In genomic region chr6:34663887-34664269, GRCh38 we compare ENCODE assay signal across 7 cellular contexts. TPM values are rescaled to one million over a fixed set of nuclear protein-coding genes. Genes with fewer than 3 reads are reported as not detected.
DNase-seq lines count a peak whose midpoint lies in the region; ATAC-seq and TF ChIP-seq lines count a peak whose summit lies in the region.

No MANE protein-coding gene starts in this region.

- WGBS in esophagus squamous epithelium, 2 donors = 51 to 70% methylated on average over 4 of the region's 4 CpGs

- no peak for TF ChIP-seq POLR2A in Peyer's patch (IDR thresholded peaks at IDR 0.05)
- TF ChIP-seq POLR2A in esophagus squamous epithelium (IDR thresholded peaks at IDR 0.05) = no peak

- DNase-seq in GM23338 (ENCODE audit: low spot score) (no peak), Peyer's patch (no peak), esophagus squamous epithelium (lab: John Stamatoyannopoulos, UW) (no peak), activated T-cell treated with anti-CD3 and anti-CD28 coated beads for 4 hours (no peak)
- no peak for DNase-seq in NK-92 treated with Interleukin-12 subunit alpha and Interleukin-12 subunit beta, amount 100 ng/mL, for 24 hours (lab: John Stamatoyannopoulos, UW)

- H3K27ac ChIP-seq in GM23338 (ENCODE audit: low read depth) (no peak overlapping the region), Peyer's patch (peak overlapping the region in 3 of 4 donors; percentile 2 to 28 (median 4)), esophagus squamous epithelium (peak overlapping the region; percentile 35 to 56 (median 43)), skeletal muscle tissue (ENCODE audit: low read depth, low read length) (peak overlapping the region; percentile 41)

- H3K9me2 ChIP-seq in GM23338 (ENCODE audit: insufficient read depth) = no peaks in the 10 kb centered on the region

- H3K4me1 Mint-ChIP-seq in GM23338 = peaks cover 22% of the 10 kb centered on the region; the same call in 2 of the 3 replicates

- H3K36me3 ChIP-seq in GM23338 (ENCODE audit: insufficient read depth) (no peaks in the 10 kb centered on the region), Peyer's patch (no peaks in the 10 kb centered on the region), esophagus squamous epithelium (no peaks in the 10 kb centered on the region), skeletal muscle tissue (ENCODE audit: control insufficient read depth in 3 of 3, insufficient read depth in 3 of 3, low read length in 3 of 3) (no peaks in the 10 kb centered on the region)

- intact Hi-C loops in esophagus squamous epithelium (cut with DNase I) = no loop called here

- H3K27me3 ChIP-seq in GM23338 (ENCODE audit: insufficient read depth) = no peaks in the 10 kb centered on the region
- no peaks in the 10 kb centered on the region for H3K27me3 ChIP-seq in Peyer's patch
- H3K27me3 ChIP-seq in esophagus squamous epithelium = no peaks in the 10 kb centered on the region
- no peaks in the 10 kb centered on the region for H3K27me3 ChIP-seq in skeletal muscle tissue (ENCODE audit: control insufficient read depth in 3 of 3, insufficient read depth in 3 of 3, low read length in 3 of 3)

- no peak overlapping the region for H3K4me3 ChIP-seq in GM23338
- H3K4me3 ChIP-seq in Peyer's patch = no peak overlapping the region
- H3K4me3 ChIP-seq in esophagus squamous epithelium = no peak overlapping the region
- no peak overlapping the region for H3K4me3 ChIP-seq in skeletal muscle tissue (ENCODE audit: low read length in 3 of 3)

- peak overlapping the region; percentile 84 for H3K27ac Mint-ChIP-seq in GM23338

- no peaks in the 10 kb centered on the region for H3K27me3 Mint-ChIP-seq in GM23338 (ENCODE audit: insufficient read depth, low read depth, poor library complexity)

- H3K9me3 Mint-ChIP-seq in GM23338 = no peaks in the 10 kb centered on the region

- H3K79me2 ChIP-seq in GM23338 (replicated peaks; ENCODE audit: insufficient read depth) = peaks cover 96% of the 10 kb centered on the region

- H3K4me3 Mint-ChIP-seq in GM23338 = no peak overlapping the region

- peaks cover 12% of the 10 kb centered on the region for H4K20me1 ChIP-seq in GM23338 (replicated peaks; ENCODE audit: insufficient read depth)

- no peak for ATAC-seq in GM23338
- ATAC-seq in HG03280 (IDR thresholded peaks at IDR 0.05; ENCODE audit: unreplicated experiment) = no peak

- no peak overlapping the region for H2AFZ ChIP-seq in GM23338

- H3K36me3 Mint-ChIP-seq in GM23338 (ENCODE audit: low read depth) = no peaks in the 10 kb centered on the region

- H3K9ac ChIP-seq in skeletal muscle tissue (ENCODE audit: low read depth in 1 of 3, low read length in 3 of 3) = no peak overlapping the region

- no peaks in the 10 kb centered on the region for H3F3A ChIP-seq in GM23338 (replicated peaks; ENCODE audit: low read depth)

- TF ChIP-seq CTCF in GM23338 (conservative IDR thresholded peaks at IDR 0.05; ENCODE audit: low read depth in 2 of 2) = no peak
- no peak for TF ChIP-seq CTCF in Peyer's patch (IDR thresholded peaks at IDR 0.05)
- TF ChIP-seq CTCF in esophagus squamous epithelium (IDR thresholded peaks at IDR 0.05) = no peak

- peaks cover 24% of the 10 kb centered on the region for H3K4me1 ChIP-seq in GM23338 (ENCODE audit: insufficient read depth)
- H3K4me1 ChIP-seq in Peyer's patch = peaks cover 0 to 8% (median 4%) of the 10 kb centered on the region in 4 donors
- peaks cover 5 to 50% (median 19%) of the 10 kb centered on the region in 3 donors for H3K4me1 ChIP-seq in esophagus squamous epithelium
- H3K4me1 ChIP-seq in skeletal muscle tissue (ENCODE audit: control insufficient read depth in 3 of 3, insufficient read depth in 3 of 3, low read length in 3 of 3) = peaks cover 8 to 23% (median 10%) of the 10 kb centered on the region in 3 donors

- H3K9me3 ChIP-seq in Peyer's patch (no peaks in the 10 kb centered on the region), esophagus squamous epithelium (no peaks in the 10 kb centered on the region), skeletal muscle tissue (ENCODE audit: control insufficient read depth in 3 of 3, low read length in 3 of 3) (no peaks in the 10 kb centered on the region)

- H3K4me2 ChIP-seq in GM23338 = no peak overlapping the region

TF ChIP-seq in GM23338, 12 proteins besides CTCF, POLR2A, EP300 and RAD21:
- no peak for TF ChIP-seq EZH2phosphoT487 (IDR thresholded peaks at IDR 0.05; ENCODE audit: unreplicated experiment)
- no peak for TF ChIP-seq ETS1 (IDR thresholded peaks at IDR 0.05)
- TF ChIP-seq ZNF331 (CRISPR knock-in tag; IDR thresholded peaks at IDR 0.05; ENCODE audit: low read depth) = no peak
- TF ChIP-seq ZNF114 (CRISPR knock-in tag; IDR thresholded peaks at IDR 0.05) = no peak

RNA-seq across cellular contexts. Expression of gene ILRUN, which starts 32.7 kb away (rescaled TPM):
- total RNA-seq in GM23338 (2014; rRNA removed; shearing (Covaris generic)) = 76.4 and 80.1 TPM in 2 replicates
- polyA plus RNA-seq in GM23338 (2016; fragmentation: Nextera tagmentation; extraction: Ambion mirVana) = 17.6 and 19.2 TPM in 2 replicates
- 10 to 100 TPM; 52.8 to 82.3 (median 73.9) TPM for total RNA-seq in Peyer's patch
- total RNA-seq in esophagus squamous epithelium = 10 to 100 TPM; 43.8 to 52.8 (median 50.0) TPM
- total RNA-seq in skeletal muscle tissue = 64.7 TPM
